Comparison of ENCODE assay signal across 8 cellular contexts in genomic region chr14:92680781-92681650, GRCh38.
A peak's percentile ranks its signal among the peaks of the same experiment; 100 is the strongest.
DNase-seq lines count a peak whose midpoint lies in the region; ATAC-seq and TF ChIP-seq lines count a peak whose summit lies in the region.

No MANE protein-coding gene starts in this region.

- no peak for TF ChIP-seq EP300 in SK-N-SH (IDR thresholded peaks at IDR 0.05; ENCODE audit: borderline replicate concordance in 1 of 2, low read depth in 1 of 2, low read length in 1 of 2)

- H3K27ac ChIP-seq in DOHH2 (ENCODE audit: low read depth, low read length) (no peak overlapping the region), SK-N-SH (ENCODE audit: low read depth in 2 of 2, low read length in 1 of 2) (no peak overlapping the region), upper lobe of right lung (no peak overlapping the region)

- H3K9ac ChIP-seq in SK-N-SH, result no peak overlapping the region

- peak; percentile 84 for ATAC-seq in upper lobe of right lung
- no peak for ATAC-seq in GM21717 (IDR thresholded peaks at IDR 0.05; ENCODE audit: unreplicated experiment)

- H3K4me1 ChIP-seq in DOHH2 (ENCODE audit: control insufficient read depth, low read length) (peaks cover 23% of the 10 kb centered on the region), SK-N-SH (ENCODE audit: control insufficient read depth in 1 of 2, insufficient read depth in 2 of 2, low read depth in 1 of 2, low read length in 1 of 2) (no peaks in the 10 kb centered on the region), upper lobe of right lung (peaks cover 9% of the 10 kb centered on the region)

- H3K4me2 ChIP-seq in DOHH2 (ENCODE audit: low read length), result peak overlapping the region; percentile 27; the same call in 1 of the 2 replicates
- no peak overlapping the region for H3K4me2 ChIP-seq in SK-N-SH

- POLR2A ChIA-PET in SK-N-SH (lab: Yijun Ruan, JAX), result no interaction called here

- no peak overlapping the region for H3K4me3 ChIP-seq in DOHH2 (ENCODE audit: low read length)
- no peak overlapping the region for H3K4me3 ChIP-seq in SK-N-SH (ENCODE audit: low read depth in 2 of 2, low read length in 1 of 2)
- H3K4me3 ChIP-seq in upper lobe of right lung, result no peak overlapping the region

- peak; percentile 88 for TF ChIP-seq CTCF in DOHH2 (IDR thresholded peaks at IDR 0.05; ENCODE audit: low read depth, low read length, poor library complexity, severe bottlenecking)
- TF ChIP-seq CTCF in SK-N-SH (IDR thresholded peaks at IDR 0.05), result peak; percentile 90
- TF ChIP-seq CTCF in upper lobe of right lung (IDR thresholded peaks at IDR 0.05), result peak; percentile 97

- intact Hi-C loops in upper lobe of right lung (cut with DNase I), result no loop called here

- DNase-seq in Kasumi-1 (lab: John Stamatoyannopoulos, UW) (peak; percentile 74 to 77), SK-N-SH (peak; percentile 79), germinal center (ENCODE audit: low spot score) (peak; percentile 82), pons (ENCODE audit: low spot score) (peak; percentile 56), upper lobe of right lung (peak; percentile 88)
- DNase-seq in activated naive CD4-positive, alpha-beta T cell treated with Interleukin-2 at 50 U/mL for 16 hours, result peak; percentile 81

- H3K36me3 ChIP-seq in DOHH2 (ENCODE audit: control insufficient read depth, low read length), result no peaks in the 10 kb centered on the region
- H3K36me3 ChIP-seq in SK-N-SH (replicated peaks in 1 of 2; ENCODE audit: control insufficient read depth in 1 of 2, insufficient read depth in 2 of 2, low read length in 1 of 2), result peaks cover 0 to 6% of the 10 kb centered on the region in 2 experiments
- peaks cover 57% of the 10 kb centered on the region for H3K36me3 ChIP-seq in upper lobe of right lung

- no peaks in the 10 kb centered on the region for H3K79me2 ChIP-seq in DOHH2 (ENCODE audit: control insufficient read depth, low read length)
- H3K79me2 ChIP-seq in SK-N-SH (ENCODE audit: insufficient read depth), result no peaks in the 10 kb centered on the region

- no peak overlapping the region for H2AFZ ChIP-seq in SK-N-SH (ENCODE audit: low read depth)

- H3K9me2 ChIP-seq in DOHH2 (replicated peaks; ENCODE audit: control insufficient read depth, low read length) (no peaks in the 10 kb centered on the region), SK-N-SH (no peaks in the 10 kb centered on the region)

- 46% methylated on average over 13 of the region's 13 CpGs for WGBS in SK-N-SH (ENCODE audit: low lambda C conversion rate)

- H3K27me3 ChIP-seq in DOHH2 (ENCODE audit: control insufficient read depth, low read length) (no peaks in the 10 kb centered on the region), SK-N-SH (ENCODE audit: insufficient read depth) (no peaks in the 10 kb centered on the region), upper lobe of right lung (no peaks in the 10 kb centered on the region)

- peak; percentile 83 for TF ChIP-seq RAD21 in SK-N-SH (IDR thresholded peaks at IDR 0.05; ENCODE audit: low read length)

- CTCF ChIA-PET in SK-N-SH (lab: Yijun Ruan, JAX), result interaction anchor here (0.6 to 2.6 kb wide), 17 partner anchors 9 to 541 kb away, joined by 3 to 15 read pairs (median 4); no protein-coding TSS in a partner anchor

- H3F3A ChIP-seq in DOHH2 (ENCODE audit: control insufficient read depth, insufficient read depth) (no peaks in the 10 kb centered on the region), SK-N-SH (replicated peaks; ENCODE audit: insufficient read depth) (peaks cover 6% of the 10 kb centered on the region)

- H4K20me1 ChIP-seq in DOHH2 (ENCODE audit: control insufficient read depth, insufficient read depth, low read depth, low read length), result no peaks in the 10 kb centered on the region
- no peaks in the 10 kb centered on the region for H4K20me1 ChIP-seq in SK-N-SH (ENCODE audit: insufficient read depth)

- H3K9me3 ChIP-seq in DOHH2 (ENCODE audit: control insufficient read depth, insufficient read depth, low read length), result no peaks in the 10 kb centered on the region
- no peaks in the 10 kb centered on the region for H3K9me3 ChIP-seq in SK-N-SH
- no peaks in the 10 kb centered on the region for H3K9me3 ChIP-seq in upper lobe of right lung

TF ChIP-seq in SK-N-SH, 30 proteins besides CTCF, POLR2A, EP300 and RAD21:
- no peak for TF ChIP-seq FOSL2 (IDR thresholded peaks at IDR 0.05; ENCODE audit: borderline replicate concordance, low read depth)
- TF ChIP-seq SMC3 (IDR thresholded peaks at IDR 0.05; ENCODE audit: low read depth, low read length), result peak; percentile 77
- no peak for TF ChIP-seq GATA2 (CRISPR knock-in tag; IDR thresholded peaks at IDR 0.05)
